12 cellular contexts compared by ENCODE assay signal in genomic region chr15:73284073-73284472, GRCh38.
DNase-seq lines count a peak whose midpoint lies in the region; ATAC-seq and TF ChIP-seq lines count a peak whose summit lies in the region.
"Had no signal": no experiment of that assay in that cellular context is flagged by ENCODE, and none has a peak within 500 bp of the region (broad histone marks: within the 10 kb centered on the region; RNA-seq: fewer than 3 reads in every experiment).

No MANE protein-coding gene starts in this region.

- H3K27me3 Mint-ChIP-seq in activated naive CD8-positive, alpha-beta T cell treated with anti-CD3 and anti-CD28 coated beads for 36 hours = no peaks in the 10 kb centered on the region
- H3K27me3 Mint-ChIP-seq in H9 (ENCODE audit: low read depth) = no peaks in the 10 kb centered on the region
- H3K27me3 Mint-ChIP-seq: activated CD4-positive, alpha-beta memory T cell treated with anti-CD3 and anti-CD28 coated beads for 36 hours had no signal

- no peak overlapping the region for H4K91ac ChIP-seq in H9 (ENCODE audit: insufficient read length, low read depth, low read length)

- H3K27ac ChIP-seq in right lobe of liver (no peak overlapping the region), H9 (ENCODE audit: insufficient read length, low read depth, low read length) (no peak overlapping the region)
- H3K27ac ChIP-seq: Peyer's patch had no signal

- no peaks in the 10 kb centered on the region for H3K27me3 ChIP-seq in adipocyte (replicated peaks; ENCODE audit: control insufficient read depth, insufficient read depth, low read length)
- H3K27me3 ChIP-seq in right lobe of liver = no peaks in the 10 kb centered on the region
- no peaks in the 10 kb centered on the region for H3K27me3 ChIP-seq in H9 (ENCODE audit: insufficient read depth, low read length)
- H3K27me3 ChIP-seq: Peyer's patch, sigmoid colon had no signal

- H3K79me2 ChIP-seq in H9 (ENCODE audit: insufficient read depth, low read length) = no peaks in the 10 kb centered on the region

- H3K4me1 ChIP-seq in adipocyte (ENCODE audit: control insufficient read depth, insufficient read depth, low read length) (peaks cover 21% of the 10 kb centered on the region), right lobe of liver (no peaks in the 10 kb centered on the region), H9 (ENCODE audit: insufficient read depth, low read length) (no peaks in the 10 kb centered on the region)
- H3K4me1 ChIP-seq: Peyer's patch had no signal

- 69% methylated on average over 1 of the region's 1 CpG for WGBS in right lobe of liver (ENCODE audit: insufficient coverage, low coverage, low lambda C conversion rate, missing lambda C conversion rate)
- WGBS in H9 (ENCODE audit: extremely low coverage, insufficient read length, low lambda C conversion rate) = no CpG with 5 or more reads among the region's 1 CpG

- H3K9me3 ChIP-seq in adipocyte (ENCODE audit: control insufficient read depth, low read length) (no peaks in the 10 kb centered on the region), right lobe of liver (no peaks in the 10 kb centered on the region), H9 (ENCODE audit: control insufficient read depth, low read depth, low read length) (no peaks in the 10 kb centered on the region)
- H3K9me3 ChIP-seq: Peyer's patch, sigmoid colon had no signal

- peaks cover 9% of the 10 kb centered on the region for H3K36me3 Mint-ChIP-seq in activated naive CD8-positive, alpha-beta T cell treated with anti-CD3 and anti-CD28 coated beads for 36 hours
- H3K36me3 Mint-ChIP-seq in H9 (ENCODE audit: insufficient read depth in 1 of 3, low read depth in 3 of 3) = peaks cover under 1 to 48% (median 46%) of the 10 kb centered on the region in 3 experiments; a peak in 5 of 7 replicates

- H2BK12ac ChIP-seq in H9 (ENCODE audit: insufficient read length, low read depth, low read length) = no peak overlapping the region

- H3K56ac ChIP-seq in H9 (ENCODE audit: insufficient read length, low read depth, low read length) = no peak overlapping the region

- TF ChIP-seq POLR2A in right lobe of liver (IDR thresholded peaks at IDR 0.05) = no peak

- no peak overlapping the region for H3K18ac ChIP-seq in H9 (ENCODE audit: insufficient read length, low read depth, low read length)

- TF ChIP-seq CTCF in right lobe of liver (IDR thresholded peaks at IDR 0.05) (peak; percentile 8 to 21 (median 14)), H9 (conservative IDR thresholded peaks at IDR 0.05) (no peak)

- H4K20me1 ChIP-seq in H9 (ENCODE audit: control insufficient read depth, insufficient read depth, insufficient read length) = no peaks in the 10 kb centered on the region

- no peak overlapping the region for H2AFZ ChIP-seq in H9 (ENCODE audit: low read length)

- H3K4me3 ChIP-seq in adipocyte (ENCODE audit: low read length) (no peak overlapping the region), right lobe of liver (no peak overlapping the region)
- H3K4me3 ChIP-seq: Peyer's patch, sigmoid colon had no signal

- no peak overlapping the region for H4K8ac ChIP-seq in H9 (replicated peaks; ENCODE audit: insufficient read length, low read depth, low read length)

- H3K79me1 ChIP-seq in H9 (ENCODE audit: insufficient read depth, low read depth, low read length, poor library complexity, severe bottlenecking) = no peaks in the 10 kb centered on the region

- H2BK15ac ChIP-seq in H9 (ENCODE audit: low read depth, low read length) = no peak overlapping the region

- no peak overlapping the region for H3T11ph ChIP-seq in H9 (ENCODE audit: low read length)

- no peak overlapping the region for H2AK5ac ChIP-seq in H9 (ENCODE audit: insufficient read length, low read length)

- DNase-seq in DMS114 treated with DMSO at 0.1 percent for 48 hours (lab: John Stamatoyannopoulos, UW; ENCODE audit: unreplicated experiment) (peak; percentile 27), Kasumi-1 (lab: John Stamatoyannopoulos, UW) (peak; percentile 40 to 49), adipocyte (ENCODE audit: low read depth) (peak; percentile 77), right lobe of liver (no peak), amygdala (lab: John Stamatoyannopoulos, UW) (no peak), H9 (no peak)
- no peak for DNase-seq in activated naive CD8-positive, alpha-beta T cell treated with anti-CD3 and anti-CD28 coated beads for 36 hours
- DNase-seq: activated CD4-positive, alpha-beta memory T cell treated with anti-CD3 and anti-CD28 coated beads for 36 hours; cerebellar nuclear complex; Peyer's patch; sigmoid colon had no signal

- H3K4me1 Mint-ChIP-seq in activated naive CD8-positive, alpha-beta T cell treated with anti-CD3 and anti-CD28 coated beads for 36 hours = no peaks in the 10 kb centered on the region
- H3K4me1 Mint-ChIP-seq in H9 = no peaks in the 10 kb centered on the region

- H3K9ac ChIP-seq in adipocyte (ENCODE audit: low read length) = no peak overlapping the region
- no peak overlapping the region for H3K9ac ChIP-seq in H9 (ENCODE audit: extremely low read depth, insufficient read length, low read length)

- H3K23me2 ChIP-seq in H9 (ENCODE audit: insufficient read length, low read depth, low read length, poor library complexity, severe bottlenecking) = no peaks in the 10 kb centered on the region

- no peak overlapping the region for H4K5ac ChIP-seq in H9 (ENCODE audit: insufficient read length, low read depth, low read length)

- H3K14ac ChIP-seq in H9 (ENCODE audit: insufficient read depth, low read length) = no peak overlapping the region

- no peak overlapping the region for H2BK5ac ChIP-seq in H9 (ENCODE audit: insufficient read length, low read length)

- no peak overlapping the region for H2BK20ac ChIP-seq in H9 (ENCODE audit: low read depth, low read length, poor library complexity, severe bottlenecking)

- H3K4me2 ChIP-seq in H9 (ENCODE audit: insufficient read depth, insufficient read length, low read length) = no peak overlapping the region

- H2BK120ac ChIP-seq in H9 (ENCODE audit: low read depth, low read length, poor library complexity, severe bottlenecking) = no peak overlapping the region

- H3K23ac ChIP-seq in H9 (ENCODE audit: insufficient read length, low read depth, low read length) = no peak overlapping the region

- H3K4ac ChIP-seq in H9 (ENCODE audit: low read depth, low read length) = no peak overlapping the region

- H3K4me3 Mint-ChIP-seq in activated naive CD8-positive, alpha-beta T cell treated with anti-CD3 and anti-CD28 coated beads for 36 hours = no peak overlapping the region
- no peak overlapping the region for H3K4me3 Mint-ChIP-seq in H9
- H3K4me3 Mint-ChIP-seq: activated CD4-positive, alpha-beta memory T cell treated with anti-CD3 and anti-CD28 coated beads for 36 hours had no signal

- peaks cover 14% of the 10 kb centered on the region for H3K36me3 ChIP-seq in adipocyte (ENCODE audit: control insufficient read depth, insufficient read depth, low read length, severe bottlenecking)
- peaks cover 0 to 8% (median 0%) of the 10 kb centered on the region in 4 donors for H3K36me3 ChIP-seq in right lobe of liver

- H3K9me3 Mint-ChIP-seq in activated naive CD8-positive, alpha-beta T cell treated with anti-CD3 and anti-CD28 coated beads for 36 hours = no peaks in the 10 kb centered on the region
- no peaks in the 10 kb centered on the region for H3K9me3 Mint-ChIP-seq in H9
- H3K9me3 Mint-ChIP-seq: activated CD4-positive, alpha-beta memory T cell treated with anti-CD3 and anti-CD28 coated beads for 36 hours had no signal

- intact Hi-C loops in right lobe of liver (cut with DNase I) = no loop called here

- H3K27ac Mint-ChIP-seq in activated naive CD8-positive, alpha-beta T cell treated with anti-CD3 and anti-CD28 coated beads for 36 hours = no peak overlapping the region
- H3K27ac Mint-ChIP-seq in H9 = no peak overlapping the region
- H3K27ac Mint-ChIP-seq: activated CD4-positive, alpha-beta memory T cell treated with anti-CD3 and anti-CD28 coated beads for 36 hours had no signal

- ATAC-seq in right lobe of liver = no peak
- no peak for ATAC-seq in GM21825 (IDR thresholded peaks at IDR 0.05; ENCODE audit: unreplicated experiment)

Comparison
In these comparisons a context has a peak if more than half of its experiments do, and no peak if none do; other contexts are left out.
1. DNase-seq: peak in DMS114 treated with DMSO at 0.1 percent for 48 hours (single experiment), Kasumi-1 (2 of 2) and adipocyte (single experiment); none in right lobe of liver (0 of 3), activated naive CD8-positive, alpha-beta T cell treated with anti-CD3 and anti-CD28 coated beads for 36 hours (single experiment), amygdala (0 of 56) and H9 (single experiment).